24 cellular contexts compared by ENCODE assay signal in the genomic region with DNA sequence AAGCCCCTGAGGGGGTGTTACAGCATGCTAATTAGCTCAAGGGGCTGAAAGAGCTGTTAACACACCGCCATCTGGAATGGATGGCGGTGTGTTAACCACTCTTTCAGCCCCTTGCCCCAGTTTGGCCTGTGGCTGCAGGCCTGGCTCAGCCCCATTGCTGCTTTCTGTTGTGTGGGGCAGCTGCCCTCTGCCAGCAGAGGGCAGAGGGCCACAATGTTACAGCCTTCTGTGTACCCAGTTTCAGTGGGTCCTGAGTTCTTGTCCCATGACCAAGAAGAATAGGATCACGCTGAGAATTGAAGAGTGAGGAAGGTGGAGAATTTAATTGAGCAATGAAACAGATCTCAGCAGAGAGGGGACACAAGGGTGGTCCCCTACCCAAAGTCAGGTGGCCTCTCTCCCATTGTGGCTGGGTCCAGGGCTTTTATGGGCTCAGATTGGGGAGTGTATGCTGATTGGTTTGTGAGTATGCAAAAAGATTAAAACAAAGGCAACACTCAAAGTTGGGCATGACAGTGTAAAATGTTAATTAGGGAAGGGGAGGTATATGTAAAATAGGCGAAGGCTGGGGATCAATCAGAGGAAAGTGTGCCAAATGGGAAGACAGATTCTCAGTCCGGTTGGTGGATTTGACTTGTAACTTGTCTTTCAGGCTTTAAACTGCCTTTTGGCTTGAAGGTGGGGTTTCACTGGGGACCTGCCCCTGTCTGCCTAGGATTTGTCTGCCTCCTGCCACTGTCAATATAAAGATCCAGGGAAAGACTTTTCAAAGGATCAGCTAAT.
DNase-seq lines count a peak whose midpoint lies in the region; ATAC-seq and TF ChIP-seq lines count a peak whose summit lies in the region.
"Had no signal": no experiment of that assay in that cellular context is flagged by ENCODE, and none has a peak within 500 bp of the region (broad histone marks: within the 10 kb centered on the region; RNA-seq: fewer than 3 reads in every experiment).

No MANE protein-coding gene starts in this region.

- H3K4me1 Mint-ChIP-seq in activated naive CD4-positive, alpha-beta T cell treated with anti-CD3 and anti-CD28 coated beads, Interleukin-2, amount 50 U/mL, for 24 hours, result peaks cover 3% of the 10 kb centered on the region
- H3K4me1 Mint-ChIP-seq in effector memory CD8-positive, alpha-beta T cell (ENCODE audit: low read depth in 2 of 2), result peaks cover 13 to 38% of the 10 kb centered on the region in 2 donors
- no peaks in the 10 kb centered on the region for H3K4me1 Mint-ChIP-seq in progenitor cell of endocrine pancreas (ENCODE audit: low read depth)

- H3K36me3 Mint-ChIP-seq in activated naive CD4-positive, alpha-beta T cell treated with anti-CD3 and anti-CD28 coated beads, Interleukin-2, amount 50 U/mL, for 24 hours, result peaks cover 30% of the 10 kb centered on the region
- peaks cover 6% of the 10 kb centered on the region for H3K36me3 Mint-ChIP-seq in effector memory CD8-positive, alpha-beta T cell (ENCODE audit: insufficient read depth)
- H3K36me3 Mint-ChIP-seq in progenitor cell of endocrine pancreas (ENCODE audit: insufficient read depth), result peaks cover 6% of the 10 kb centered on the region

- H3K79me2 ChIP-seq in MM.1S (ENCODE audit: low read length), result no peaks in the 10 kb centered on the region

- no peak overlapping the region for H3K27ac ChIP-seq in MM.1S (ENCODE audit: low read length)

- no peaks in the 10 kb centered on the region for H3K36me3 ChIP-seq in MM.1S (replicated peaks; ENCODE audit: insufficient read depth, low read length)

- no peak overlapping the region for H3K4me3 ChIP-seq in MM.1S (ENCODE audit: low read length)

- H3K9me2 ChIP-seq in MM.1S (replicated peaks; ENCODE audit: insufficient read depth, low read length), result no peaks in the 10 kb centered on the region

- DNase-seq in activated naive CD4-positive, alpha-beta T cell treated with anti-CD3 and anti-CD28 coated beads, Interleukin-2, amount 50 U/mL, for 16 hours, result no peak
- no peak for DNase-seq in MM.1S
- no peak for DNase-seq in effector memory CD8-positive, alpha-beta T cell
- DNase-seq in progenitor cell of endocrine pancreas (ENCODE audit: low spot score, unreplicated experiment), result no peak
- DNase-seq in stimulated activated CD4-positive, alpha-beta T cell treated with anti-CD3 and anti-CD28 coated beads, Interleukin-2, amount 100 ng/mL, for 48 hours, result no peak
- DNase-seq in activated CD4-positive, alpha-beta T cell treated with anti-CD3 and anti-CD28 coated beads, Interleukin-2, amount 50 U/mL, for 4 hours, result no peak
- no peak for DNase-seq in NK-92 treated with Interleukin-12 subunit alpha and Interleukin-12 subunit beta, amount 100 ng/mL, for 24 hours (lab: John Stamatoyannopoulos, UW)
- DNase-seq: 8988T; Caco-2; CD4-positive, CD25-positive, alpha-beta regulatory T cell; DMS153; EL; IMR-90; NCI-H1105 treated with DMSO at 0.1 percent for 48 hours; NCI-H1694 treated with DMSO at 0.1 percent for 48 hours; NCI-H2107; NCI-H2227 treated with DMSO at 0.1 percent for 48 hours; NCI-H510A treated with DMSO at 0.1 percent for 48 hours; NCI-H774; PC-3; RPMI8226; SHP77 treated with DMSO at 0.1 percent for 48 hours had no signal

- H3K9me3 ChIP-seq in MM.1S (replicated peaks; ENCODE audit: insufficient read depth, low read length), result no peaks in the 10 kb centered on the region

- TF ChIP-seq CTCF in MM.1S (IDR thresholded peaks at IDR 0.05; ENCODE audit: low read length) (peak; percentile 18), progenitor cell of endocrine pancreas (IDR thresholded peaks at IDR 0.05; ENCODE audit: unreplicated experiment) (no peak)

- no peaks in the 10 kb centered on the region for H3K27me3 Mint-ChIP-seq in activated naive CD4-positive, alpha-beta T cell treated with anti-CD3 and anti-CD28 coated beads, Interleukin-2, amount 50 U/mL, for 24 hours
- no peaks in the 10 kb centered on the region for H3K27me3 Mint-ChIP-seq in effector memory CD8-positive, alpha-beta T cell
- H3K27me3 Mint-ChIP-seq in progenitor cell of endocrine pancreas, result no peaks in the 10 kb centered on the region
- H3K27me3 Mint-ChIP-seq: CD4-positive, CD25-positive, alpha-beta regulatory T cell had no signal

- H3K4me2 ChIP-seq in MM.1S (ENCODE audit: low read depth, low read length), result no peak overlapping the region

- H3K9me3 Mint-ChIP-seq in activated naive CD4-positive, alpha-beta T cell treated with anti-CD3 and anti-CD28 coated beads, Interleukin-2, amount 50 U/mL, for 24 hours, result peaks cover 2% of the 10 kb centered on the region
- no peaks in the 10 kb centered on the region for H3K9me3 Mint-ChIP-seq in effector memory CD8-positive, alpha-beta T cell
- H3K9me3 Mint-ChIP-seq in progenitor cell of endocrine pancreas (ENCODE audit: low read depth), result peaks cover 4% of the 10 kb centered on the region

- H3K4me1 ChIP-seq in MM.1S (ENCODE audit: low read length), result no peaks in the 10 kb centered on the region
- H3K4me1 ChIP-seq: Caco-2 had no signal

- peak overlapping the region; percentile 8 for H3K27ac Mint-ChIP-seq in activated naive CD4-positive, alpha-beta T cell treated with anti-CD3 and anti-CD28 coated beads, Interleukin-2, amount 50 U/mL, for 24 hours
- H3K27ac Mint-ChIP-seq in effector memory CD8-positive, alpha-beta T cell, result peak overlapping the region; percentile 83 to 90
- H3K27ac Mint-ChIP-seq in progenitor cell of endocrine pancreas, result peak overlapping the region; percentile 73

- no peaks in the 10 kb centered on the region for H3K27me3 ChIP-seq in MM.1S (replicated peaks; ENCODE audit: insufficient read depth, low read length)

- no peaks in the 10 kb centered on the region for H3F3A ChIP-seq in MM.1S (ENCODE audit: insufficient read depth, low read length)

- H2AFZ ChIP-seq in MM.1S (ENCODE audit: low read length), result no peak overlapping the region

- H3K4me3 Mint-ChIP-seq in activated naive CD4-positive, alpha-beta T cell treated with anti-CD3 and anti-CD28 coated beads, Interleukin-2, amount 50 U/mL, for 24 hours, result no peak overlapping the region
- H3K4me3 Mint-ChIP-seq in effector memory CD8-positive, alpha-beta T cell, result no peak overlapping the region
- H3K4me3 Mint-ChIP-seq in progenitor cell of endocrine pancreas (ENCODE audit: low read depth), result no peak overlapping the region
- H3K4me3 Mint-ChIP-seq: CD4-positive, CD25-positive, alpha-beta regulatory T cell had no signal

- ATAC-seq in effector memory CD8-positive, alpha-beta T cell (replicated peaks), result no peak
- ATAC-seq: PC-3, SK-N-SH treated with all-trans-retinoic acid at 6 μM for 48 hours had no signal

- no peaks in the 10 kb centered on the region for H4K20me1 ChIP-seq in MM.1S (ENCODE audit: insufficient read depth, low read length)

- no peak overlapping the region for H3K9ac ChIP-seq in MM.1S (ENCODE audit: low read length)

Comparison
In these comparisons a context has a peak if more than half of its experiments do, and no peak if none do; other contexts are left out.
1. H3K27ac Mint-ChIP-seq: peak in every context shown above with its lines; median percentile 86 in effector memory CD8-positive, alpha-beta T cell; 73 in progenitor cell of endocrine pancreas; 8 in activated naive CD4-positive, alpha-beta T cell treated with anti-CD3 and anti-CD28 coated beads, Interleukin-2, amount 50 U/mL, for 24 hours.